Comparison of ENCODE assay signal across 19 cellular contexts in the genomic region with DNA sequence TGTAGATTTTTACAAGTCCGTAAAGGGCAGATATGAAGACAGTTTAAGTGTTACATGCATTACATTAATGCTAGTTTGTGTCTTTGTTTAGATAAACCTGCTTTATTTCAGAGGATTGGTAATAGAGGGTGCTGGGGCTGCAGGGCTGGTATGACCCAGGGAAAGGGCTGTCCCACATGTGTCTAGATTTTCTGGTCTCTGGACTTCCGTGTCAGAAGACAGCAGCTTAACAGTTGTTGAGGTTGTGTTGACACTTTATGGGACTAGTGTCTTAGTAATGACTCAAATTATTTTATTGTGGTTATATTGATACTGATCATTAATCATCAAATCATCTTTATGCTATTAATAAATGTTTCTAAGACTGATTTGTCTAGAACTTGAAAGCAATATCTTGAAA.
"Had no signal": no experiment of that assay in that cellular context is flagged by ENCODE, and none has a peak within 500 bp of the region (broad histone marks: within the 10 kb centered on the region; RNA-seq: fewer than 3 reads in every experiment).

No MANE protein-coding gene starts in this region.

- H3K27me3 ChIP-seq: cardiac muscle cell, esophagus squamous epithelium, pancreas, right lobe of liver had no signal

- H3K9me3 Mint-ChIP-seq: activated naive CD8-positive, alpha-beta T cell treated with anti-CD3 and anti-CD28 coated beads, Interleukin-2, amount 10 ng/mL, durations not matched to agents 7 days and 5 days; dendritic cell treated with granulocyte-macrophage colony-stimulating factor and Interleukin-4, amounts not matched to agents 40 ng/mL and 50 ng/mL, for 4 days; natural killer cell; stimulated activated effector memory CD8-positive, alpha-beta T cell treated with anti-CD3 and anti-CD28 coated beads, Interleukin-12 subunit alpha, Interleukin-12 subunit beta, amount 100 ng/mL, for 72 hours; T-cell had no signal

- H3K27me3 Mint-ChIP-seq: activated naive CD8-positive, alpha-beta T cell treated with anti-CD3 and anti-CD28 coated beads, Interleukin-2, amount 10 ng/mL, durations not matched to agents 7 days and 5 days; dendritic cell treated with granulocyte-macrophage colony-stimulating factor and Interleukin-4, amounts not matched to agents 40 ng/mL and 50 ng/mL, for 4 days; T-cell had no signal

- H3K36me3 ChIP-seq: cardiac muscle cell, esophagus squamous epithelium, pancreas, right lobe of liver had no signal

- H3K4me3 Mint-ChIP-seq: activated naive CD8-positive, alpha-beta T cell treated with anti-CD3 and anti-CD28 coated beads, Interleukin-2, amount 10 ng/mL, durations not matched to agents 7 days and 5 days; dendritic cell treated with granulocyte-macrophage colony-stimulating factor and Interleukin-4, amounts not matched to agents 40 ng/mL and 50 ng/mL, for 4 days; immature natural killer cell; natural killer cell; stimulated activated effector memory CD8-positive, alpha-beta T cell treated with anti-CD3 and anti-CD28 coated beads, Interleukin-12 subunit alpha, Interleukin-12 subunit beta, amount 100 ng/mL, for 72 hours; T-cell had no signal

- H3K9me3 ChIP-seq: esophagus squamous epithelium, pancreas, right lobe of liver had no signal

- H3K27ac ChIP-seq: cardiac muscle cell, esophagus squamous epithelium, pancreas, right lobe of liver had no signal

- H3K27ac Mint-ChIP-seq: activated naive CD8-positive, alpha-beta T cell treated with anti-CD3 and anti-CD28 coated beads, Interleukin-2, amount 10 ng/mL, durations not matched to agents 7 days and 5 days; dendritic cell treated with granulocyte-macrophage colony-stimulating factor and Interleukin-4, amounts not matched to agents 40 ng/mL and 50 ng/mL, for 4 days; immature natural killer cell; natural killer cell; stimulated activated effector memory CD8-positive, alpha-beta T cell treated with anti-CD3 and anti-CD28 coated beads, Interleukin-12 subunit alpha, Interleukin-12 subunit beta, amount 100 ng/mL, for 72 hours had no signal

- H3K4me3 ChIP-seq: cardiac muscle cell, esophagus squamous epithelium, pancreas, right lobe of liver had no signal

- DNase-seq: activated CD4-positive, CD25-positive, alpha-beta regulatory T cell; activated CD8-positive, alpha-beta memory T cell treated with anti-CD3 and anti-CD28 coated beads for 24 hours; activated CD8-positive, alpha-beta memory T cell treated with anti-CD3 and anti-CD28 coated beads, Interleukin-2, amount 50 U/mL, for 48 hours; activated gamma-delta T cell; activated naive CD8-positive, alpha-beta T cell treated with anti-CD3 and anti-CD28 coated beads, Interleukin-2, amount 10 ng/mL, durations not matched to agents 7 days and 5 days; amygdala; effector memory CD4-positive, alpha-beta T cell; esophagus squamous epithelium; immature natural killer cell; mesendoderm; natural killer cell; pancreas; right lobe of liver; stimulated activated CD4-positive, alpha-beta T cell treated with anti-CD3 and anti-CD28 coated beads, Interleukin-4, amount 100 ng/mL, for 24 hours; T-cell; T-helper 9 cell had no signal

- H3K4me1 ChIP-seq: pancreas, right lobe of liver had no signal

- H3K36me3 Mint-ChIP-seq: natural killer cell; stimulated activated effector memory CD8-positive, alpha-beta T cell treated with anti-CD3 and anti-CD28 coated beads, Interleukin-12 subunit alpha, Interleukin-12 subunit beta, amount 100 ng/mL, for 72 hours had no signal

- ATAC-seq: natural killer cell; pancreas; right lobe of liver; stimulated activated effector memory CD8-positive, alpha-beta T cell treated with anti-CD3 and anti-CD28 coated beads, Interleukin-12 subunit alpha, Interleukin-12 subunit beta, amount 100 ng/mL, for 72 hours; T-cell had no signal
